Comparison of ENCODE assay signal across 1 cellular context in genomic region chr22:17116931-17117330, GRCh38.
TF ChIP-seq lines count a peak whose summit lies in the region.

No MANE protein-coding gene starts in this region.

TF ChIP-seq in WTC11, 78 proteins besides CTCF, POLR2A, EP300 and RAD21 (continued from another document):
- TF ChIP-seq, protein P1, sequence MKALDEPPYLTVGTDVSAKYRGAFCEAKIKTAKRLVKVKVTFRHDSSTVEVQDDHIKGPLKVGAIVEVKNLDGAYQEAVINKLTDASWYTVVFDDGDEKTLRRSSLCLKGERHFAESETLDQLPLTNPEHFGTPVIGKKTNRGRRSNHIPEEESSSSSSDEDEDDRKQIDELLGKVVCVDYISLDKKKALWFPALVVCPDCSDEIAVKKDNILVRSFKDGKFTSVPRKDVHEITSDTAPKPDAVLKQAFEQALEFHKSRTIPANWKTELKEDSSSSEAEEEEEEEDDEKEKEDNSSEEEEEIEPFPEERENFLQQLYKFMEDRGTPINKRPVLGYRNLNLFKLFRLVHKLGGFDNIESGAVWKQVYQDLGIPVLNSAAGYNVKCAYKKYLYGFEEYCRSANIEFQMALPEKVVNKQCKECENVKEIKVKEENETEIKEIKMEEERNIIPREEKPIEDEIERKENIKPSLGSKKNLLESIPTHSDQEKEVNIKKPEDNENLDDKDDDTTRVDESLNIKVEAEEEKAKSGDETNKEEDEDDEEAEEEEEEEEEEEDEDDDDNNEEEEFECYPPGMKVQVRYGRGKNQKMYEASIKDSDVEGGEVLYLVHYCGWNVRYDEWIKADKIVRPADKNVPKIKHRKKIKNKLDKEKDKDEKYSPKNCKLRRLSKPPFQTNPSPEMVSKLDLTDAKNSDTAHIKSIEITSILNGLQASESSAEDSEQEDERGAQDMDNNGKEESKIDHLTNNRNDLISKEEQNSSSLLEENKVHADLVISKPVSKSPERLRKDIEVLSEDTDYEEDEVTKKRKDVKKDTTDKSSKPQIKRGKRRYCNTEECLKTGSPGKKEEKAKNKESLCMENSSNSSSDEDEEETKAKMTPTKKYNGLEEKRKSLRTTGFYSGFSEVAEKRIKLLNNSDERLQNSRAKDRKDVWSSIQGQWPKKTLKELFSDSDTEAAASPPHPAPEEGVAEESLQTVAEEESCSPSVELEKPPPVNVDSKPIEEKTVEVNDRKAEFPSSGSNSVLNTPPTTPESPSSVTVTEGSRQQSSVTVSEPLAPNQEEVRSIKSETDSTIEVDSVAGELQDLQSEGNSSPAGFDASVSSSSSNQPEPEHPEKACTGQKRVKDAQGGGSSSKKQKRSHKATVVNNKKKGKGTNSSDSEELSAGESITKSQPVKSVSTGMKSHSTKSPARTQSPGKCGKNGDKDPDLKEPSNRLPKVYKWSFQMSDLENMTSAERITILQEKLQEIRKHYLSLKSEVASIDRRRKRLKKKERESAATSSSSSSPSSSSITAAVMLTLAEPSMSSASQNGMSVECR (CRISPR knock-in tag; IDR thresholded peaks at IDR 0.05; ENCODE audit: borderline replicate concordance): no peak
- no peak for TF ChIP-seq E2F4 (CRISPR knock-in tag; IDR thresholded peaks at IDR 0.05; ENCODE audit: borderline replicate concordance, low read depth)
- no peak for TF ChIP-seq ZNF671 (CRISPR knock-in tag; IDR thresholded peaks at IDR 0.05)
- no peak for TF ChIP-seq KAT7 (CRISPR knock-in tag; IDR thresholded peaks at IDR 0.05; ENCODE audit: borderline replicate concordance)
- TF ChIP-seq ZNF138 (CRISPR knock-in tag; conservative IDR thresholded peaks at IDR 0.05): no peak
- TF ChIP-seq, protein P2, sequence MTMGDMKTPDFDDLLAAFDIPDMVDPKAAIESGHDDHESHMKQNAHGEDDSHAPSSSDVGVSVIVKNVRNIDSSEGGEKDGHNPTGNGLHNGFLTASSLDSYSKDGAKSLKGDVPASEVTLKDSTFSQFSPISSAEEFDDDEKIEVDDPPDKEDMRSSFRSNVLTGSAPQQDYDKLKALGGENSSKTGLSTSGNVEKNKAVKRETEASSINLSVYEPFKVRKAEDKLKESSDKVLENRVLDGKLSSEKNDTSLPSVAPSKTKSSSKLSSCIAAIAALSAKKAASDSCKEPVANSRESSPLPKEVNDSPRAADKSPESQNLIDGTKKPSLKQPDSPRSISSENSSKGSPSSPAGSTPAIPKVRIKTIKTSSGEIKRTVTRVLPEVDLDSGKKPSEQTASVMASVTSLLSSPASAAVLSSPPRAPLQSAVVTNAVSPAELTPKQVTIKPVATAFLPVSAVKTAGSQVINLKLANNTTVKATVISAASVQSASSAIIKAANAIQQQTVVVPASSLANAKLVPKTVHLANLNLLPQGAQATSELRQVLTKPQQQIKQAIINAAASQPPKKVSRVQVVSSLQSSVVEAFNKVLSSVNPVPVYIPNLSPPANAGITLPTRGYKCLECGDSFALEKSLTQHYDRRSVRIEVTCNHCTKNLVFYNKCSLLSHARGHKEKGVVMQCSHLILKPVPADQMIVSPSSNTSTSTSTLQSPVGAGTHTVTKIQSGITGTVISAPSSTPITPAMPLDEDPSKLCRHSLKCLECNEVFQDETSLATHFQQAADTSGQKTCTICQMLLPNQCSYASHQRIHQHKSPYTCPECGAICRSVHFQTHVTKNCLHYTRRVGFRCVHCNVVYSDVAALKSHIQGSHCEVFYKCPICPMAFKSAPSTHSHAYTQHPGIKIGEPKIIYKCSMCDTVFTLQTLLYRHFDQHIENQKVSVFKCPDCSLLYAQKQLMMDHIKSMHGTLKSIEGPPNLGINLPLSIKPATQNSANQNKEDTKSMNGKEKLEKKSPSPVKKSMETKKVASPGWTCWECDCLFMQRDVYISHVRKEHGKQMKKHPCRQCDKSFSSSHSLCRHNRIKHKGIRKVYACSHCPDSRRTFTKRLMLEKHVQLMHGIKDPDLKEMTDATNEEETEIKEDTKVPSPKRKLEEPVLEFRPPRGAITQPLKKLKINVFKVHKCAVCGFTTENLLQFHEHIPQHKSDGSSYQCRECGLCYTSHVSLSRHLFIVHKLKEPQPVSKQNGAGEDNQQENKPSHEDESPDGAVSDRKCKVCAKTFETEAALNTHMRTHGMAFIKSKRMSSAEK (CRISPR knock-in tag; IDR thresholded peaks at IDR 0.05; ENCODE audit: borderline replicate concordance): no peak
- no peak for TF ChIP-seq NFATC4 (CRISPR knock-in tag; IDR thresholded peaks at IDR 0.05)
- TF ChIP-seq MLX (CRISPR knock-in tag; IDR thresholded peaks at IDR 0.05): no peak
TF ChIP-seq in WTC11: peak in this region for 0.
